ENCODE assay signal across 8 cellular contexts in genomic region chr6:118776607-118777549, GRCh38.
DNase-seq lines count a peak whose midpoint lies in the region; ATAC-seq, FAIRE-seq and TF ChIP-seq lines count a peak whose summit lies in the region.

No MANE protein-coding gene starts in this region.

- DNase-seq in DMS53 (lab: John Stamatoyannopoulos, UW) (peak; percentile 73), RCC 7860 (ENCODE audit: low spot score) (peak; percentile 44), fibroblast of the conjunctiva (ENCODE audit: low read depth) (peak; percentile 66), osteocyte (ENCODE audit: extremely low spot score, unreplicated experiment) (no peak), uterus (peak; percentile 32 to 54)

- peak overlapping the region; percentile 45 for H3K4me3 Mint-ChIP-seq in activated T-helper 17 cell treated with anti-CD3 and anti-CD28 coated beads, Interleukin-2, amount 50 U/mL, for 72 hours
- H3K4me3 Mint-ChIP-seq in osteocyte (ENCODE audit: unreplicated experiment) = no peak overlapping the region

- H3K4me1 Mint-ChIP-seq in activated T-helper 17 cell treated with anti-CD3 and anti-CD28 coated beads, Interleukin-2, amount 50 U/mL, for 72 hours = peaks cover 13% of the 10 kb centered on the region
- peaks cover 4% of the 10 kb centered on the region for H3K4me1 Mint-ChIP-seq in osteocyte (ENCODE audit: unreplicated experiment)

- no peak overlapping the region for H3K4me2 ChIP-seq in KMS-11

- no peaks in the 10 kb centered on the region for H3K27me3 ChIP-seq in KMS-11 (ENCODE audit: insufficient read depth, low read depth)
- H3K27me3 ChIP-seq in uterus = no peaks in the 10 kb centered on the region

- peak; percentile 62 for TF ChIP-seq CTCF in KMS-11 (conservative IDR thresholded peaks at IDR 0.05; ENCODE audit: low read depth, low read length)
- peak; percentile 84 for TF ChIP-seq CTCF in osteocyte (IDR thresholded peaks at IDR 0.05)
- peak; percentile 59 to 69 (median 65) for TF ChIP-seq CTCF in uterus (IDR thresholded peaks at IDR 0.05)

- no peaks in the 10 kb centered on the region for H3K79me2 ChIP-seq in KMS-11 (ENCODE audit: insufficient read depth, low read depth)

- H3K4me1 ChIP-seq in KMS-11 (ENCODE audit: low read depth, poor library complexity, severe bottlenecking) (no peaks in the 10 kb centered on the region), uterus (no peaks in the 10 kb centered on the region)

- no peaks in the 10 kb centered on the region for H3K9me3 ChIP-seq in uterus

- H3K36me3 ChIP-seq in KMS-11 (ENCODE audit: insufficient read depth) (no peaks in the 10 kb centered on the region), uterus (no peaks in the 10 kb centered on the region)

- H3K4me3 ChIP-seq in KMS-11 (IDR thresholded peaks at IDR 0.05; ENCODE audit: insufficient read depth, low read depth, low read length) (no peak overlapping the region), uterus (no peak overlapping the region)

- no peak overlapping the region for H2AFZ ChIP-seq in KMS-11 (ENCODE audit: low read depth)

- H3K9me3 Mint-ChIP-seq in activated T-helper 17 cell treated with anti-CD3 and anti-CD28 coated beads, Interleukin-2, amount 50 U/mL, for 72 hours = no peaks in the 10 kb centered on the region
- no peaks in the 10 kb centered on the region for H3K9me3 Mint-ChIP-seq in osteocyte (ENCODE audit: unreplicated experiment)

- intact Hi-C loops in uterus (cut with DNase I; ENCODE audit: low total_unique reads) = no loop called here

- H3K9ac ChIP-seq in KMS-11 = no peak overlapping the region

- no peak overlapping the region for H3K27ac ChIP-seq in KMS-11
- no peak overlapping the region for H3K27ac ChIP-seq in uterus

- H4K20me1 ChIP-seq in KMS-11 (ENCODE audit: insufficient read depth) = no peaks in the 10 kb centered on the region

- H3K36me3 Mint-ChIP-seq in activated T-helper 17 cell treated with anti-CD3 and anti-CD28 coated beads, Interleukin-2, amount 50 U/mL, for 72 hours (ENCODE audit: low read depth) = no peaks in the 10 kb centered on the region
- no peaks in the 10 kb centered on the region for H3K36me3 Mint-ChIP-seq in osteocyte (ENCODE audit: unreplicated experiment)

- TF ChIP-seq POLR2A in uterus (IDR thresholded peaks at IDR 0.05) = no peak

- peak; percentile 90 for ATAC-seq in GM21526 (IDR thresholded peaks at IDR 0.05; ENCODE audit: low FRiP score, unreplicated experiment)
- peak; percentile 83 for ATAC-seq in activated T-helper 17 cell treated with anti-CD3 and anti-CD28 coated beads, Interleukin-2, amount 50 U/mL, for 72 hours (replicated peaks)

- H3K27me3 Mint-ChIP-seq in activated T-helper 17 cell treated with anti-CD3 and anti-CD28 coated beads, Interleukin-2, amount 50 U/mL, for 72 hours = no peaks in the 10 kb centered on the region
- H3K27me3 Mint-ChIP-seq in osteocyte (ENCODE audit: unreplicated experiment) = peaks cover 46% of the 10 kb centered on the region

- FAIRE-seq in RCC 7860 (lab: Jason Lieb, UNC) = peak; percentile 69

- H3K27ac Mint-ChIP-seq in activated T-helper 17 cell treated with anti-CD3 and anti-CD28 coated beads, Interleukin-2, amount 50 U/mL, for 72 hours = peak overlapping the region; percentile 22
- H3K27ac Mint-ChIP-seq in osteocyte (ENCODE audit: unreplicated experiment) = no peak overlapping the region
